Comparison of ENCODE assay signal across 8 cellular contexts in the genomic region with DNA sequence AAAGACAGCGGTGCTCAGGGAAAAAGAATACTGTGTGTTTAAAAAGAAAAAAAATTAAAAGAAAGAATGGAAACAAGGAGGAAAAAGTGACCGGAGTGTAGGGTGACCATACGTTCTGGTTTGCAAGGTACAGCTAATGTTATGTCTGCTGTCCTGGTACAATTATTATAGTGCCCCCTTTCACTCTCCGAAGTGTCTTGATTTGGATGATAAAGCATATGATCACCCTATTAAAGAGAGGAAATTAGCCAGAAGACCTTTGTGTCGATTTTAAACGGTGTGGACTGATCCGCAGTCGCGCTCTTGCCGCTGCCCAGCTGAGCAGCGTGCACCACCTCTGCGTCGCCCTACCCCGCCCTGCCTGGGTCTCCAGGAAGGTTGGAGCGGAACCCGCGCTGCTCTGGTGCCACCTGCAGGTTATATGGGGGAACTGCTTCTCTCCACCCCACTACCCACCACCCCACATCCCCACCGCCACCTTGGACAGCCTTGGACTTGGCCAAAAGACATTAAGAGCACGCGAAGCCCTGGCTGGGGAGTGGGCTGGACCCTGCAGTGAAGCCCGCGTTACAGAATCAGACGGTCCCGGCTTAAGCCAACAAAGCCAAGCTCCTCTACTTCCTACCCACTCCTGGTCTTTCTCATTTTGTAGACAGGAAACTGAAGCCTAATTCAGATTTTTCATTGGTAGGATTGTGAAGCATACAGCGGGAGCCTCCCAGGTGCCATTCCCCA. TPM values are rescaled to one million over a fixed set of nuclear protein-coding genes. Genes with fewer than 3 reads are reported as not detected.
DNase-seq lines count a peak whose midpoint lies in the region; ATAC-seq and TF ChIP-seq lines count a peak whose summit lies in the region.

No MANE protein-coding gene starts in this region.

- BruUV-seq in mammary epithelial cell (replicated peaks; lab: Mats Ljungman, UMichigan): no TSS peak

- H3K4me2 ChIP-seq in mammary epithelial cell (ENCODE audit: insufficient read depth, low read depth, low read length): peak overlapping the region; percentile 79

- H3K27me3 ChIP-seq in mammary epithelial cell (ENCODE audit: insufficient read depth, low read length): no peaks in the 10 kb centered on the region

- DNase-seq in GM10266 (ENCODE audit: extremely low spot score) (peak; percentile 84), NCI-H2196 (lab: John Stamatoyannopoulos, UW; ENCODE audit: unreplicated experiment) (peak; percentile 72), WTC11 (ENCODE audit: low spot score) (peak; percentile 91), mammary epithelial cell (peak; percentile 54), iris pigment epithelial cell (ENCODE audit: low read depth) (peak; percentile 50)
- DNase-seq in stimulated activated CD4-positive, alpha-beta T cell treated with anti-CD3 and anti-CD28 coated beads, Interleukin-15, amount 100 ng/mL, for 1 hour (ENCODE audit: low read depth in 1 of 2, low spot score in 1 of 2): peak; percentile 62 to 66

- H3K4me1 ChIP-seq in mammary epithelial cell (ENCODE audit: insufficient read depth, low read length): peaks cover 6% of the 10 kb centered on the region

- POLR2A ChIA-PET in WTC11 (lab: Charles Lee): no interaction called here

- peaks cover 59% of the 10 kb centered on the region for H3K27me3 Mint-ChIP-seq in WTC11 (ENCODE audit: low read depth)

- H3K36me3 Mint-ChIP-seq in WTC11: no peaks in the 10 kb centered on the region

- no peaks in the 10 kb centered on the region for H3K79me2 ChIP-seq in mammary epithelial cell (ENCODE audit: insufficient read depth, low read length)

- ATAC-seq in HG02943 (IDR thresholded peaks at IDR 0.05; ENCODE audit: low read depth, unreplicated experiment) (peak; percentile 87), WTC11 (peak; percentile 100), GM21447 (IDR thresholded peaks at IDR 0.05; ENCODE audit: unreplicated experiment) (no peak)

- H3K4me1 Mint-ChIP-seq in WTC11: peaks cover 13% of the 10 kb centered on the region

- peak overlapping the region; percentile 12 to 42 (median 19) for H3K4me3 ChIP-seq in mammary epithelial cell (replicated peaks in 1 of 3; ENCODE audit: insufficient read depth in 1 of 3, low read depth in 2 of 3, low read length in 3 of 3)

- no peak overlapping the region for H3K27ac Mint-ChIP-seq in WTC11

- peak; percentile 86 for TF ChIP-seq CTCF in GM10266 (IDR thresholded peaks at IDR 0.05; ENCODE audit: control insufficient read depth, insufficient read depth, low read depth, missing control alignments)
- peak; percentile 89 for TF ChIP-seq CTCF in WTC11 (IDR thresholded peaks at IDR 0.05)
- TF ChIP-seq CTCF in mammary epithelial cell (conservative IDR thresholded peaks at IDR 0.05 in 1 of 2, IDR thresholded peaks at IDR 0.05 in 1 of 2; ENCODE audit: extremely low read depth in 1 of 2, insufficient read depth in 1 of 2, low read depth in 1 of 2, low read length in 2 of 2): peak; percentile 35 to 85

- no peaks in the 10 kb centered on the region for H3K9me3 ChIP-seq in mammary epithelial cell (replicated peaks; ENCODE audit: insufficient read depth, low read length)

- H3K9ac ChIP-seq in mammary epithelial cell (ENCODE audit: insufficient read depth, low read length): no peak overlapping the region

- H4K20me1 ChIP-seq in mammary epithelial cell (ENCODE audit: insufficient read depth, low read length): no peaks in the 10 kb centered on the region

- no peaks in the 10 kb centered on the region for H3K36me3 ChIP-seq in mammary epithelial cell (ENCODE audit: insufficient read depth, low read length)

- H2AFZ ChIP-seq in mammary epithelial cell (ENCODE audit: low read depth, low read length): peak overlapping the region; percentile 88

- CTCF ChIA-PET in WTC11 (lab: Charles Lee): interaction anchor here (0.6 to 4.7 kb wide), 31 partner anchors 8 to 351 kb away, joined by 3 to 42 read pairs (median 5); a partner anchor contains a TSS
- CTCF ChIA-PET in mammary epithelial cell (lab: Charles Lee; ENCODE audit: low non-redundant PET): interaction anchor here (0.5 to 1.5 kb wide), 6 partner anchors 74 to 798 kb away, joined by 3 to 6 read pairs (median 4); a partner anchor contains a TSS

- peaks cover 5% of the 10 kb centered on the region; the same call in 1 of the 2 replicates for H3K9me3 Mint-ChIP-seq in WTC11

- dilution Hi-C loops in mammary epithelial cell (cut with HindIII; ENCODE audit: low sequenced_read_pairs): loop anchor here (5.0 to 10.0 kb wide), 2 partner anchors 225 to 267 kb away; a partner anchor contains a TSS

- intact Hi-C loops in mammary epithelial cell (cut with micrococcal nuclease): loop anchor here (1.0 to 5.0 kb wide), 4 partner anchors 74 to 435 kb away; a partner anchor contains a TSS

- 10% methylated on average over 12 of the region's 25 CpGs for WGBS in mammary epithelial cell (ENCODE audit: low coverage, missing lambda C conversion rate)

- H3K27ac ChIP-seq in mammary epithelial cell (ENCODE audit: insufficient read depth, low read depth, low read length): no peak overlapping the region

- peak overlapping the region; percentile 56 for H3K4me3 Mint-ChIP-seq in WTC11

- in situ Hi-C loops in mammary epithelial cell (cut with MboI; ENCODE audit: low sequenced_read_pairs in 2 of 2): loop anchor here in 1 of 2 donors (5.0 kb wide), 1 partner anchor 115 kb away; no protein-coding TSS in a partner anchor

TF ChIP-seq in WTC11, 78 proteins besides CTCF, POLR2A, EP300 and RAD21:
- TF ChIP-seq, protein P1, sequence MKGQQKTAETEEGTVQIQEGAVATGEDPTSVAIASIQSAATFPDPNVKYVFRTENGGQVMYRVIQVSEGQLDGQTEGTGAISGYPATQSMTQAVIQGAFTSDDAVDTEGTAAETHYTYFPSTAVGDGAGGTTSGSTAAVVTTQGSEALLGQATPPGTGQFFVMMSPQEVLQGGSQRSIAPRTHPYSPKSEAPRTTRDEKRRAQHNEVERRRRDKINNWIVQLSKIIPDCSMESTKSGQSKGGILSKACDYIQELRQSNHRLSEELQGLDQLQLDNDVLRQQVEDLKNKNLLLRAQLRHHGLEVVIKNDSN (CRISPR knock-in tag; IDR thresholded peaks at IDR 0.05): no peak
- TF ChIP-seq, protein P2, sequence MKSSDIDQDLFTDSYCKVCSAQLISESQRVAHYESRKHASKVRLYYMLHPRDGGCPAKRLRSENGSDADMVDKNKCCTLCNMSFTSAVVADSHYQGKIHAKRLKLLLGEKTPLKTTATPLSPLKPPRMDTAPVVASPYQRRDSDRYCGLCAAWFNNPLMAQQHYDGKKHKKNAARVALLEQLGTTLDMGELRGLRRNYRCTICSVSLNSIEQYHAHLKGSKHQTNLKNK (CRISPR knock-in tag; IDR thresholded peaks at IDR 0.05): no peak
- TF ChIP-seq SP1 (CRISPR knock-in tag; conservative IDR thresholded peaks at IDR 0.05) (no peak), KAT7 (CRISPR knock-in tag; IDR thresholded peaks at IDR 0.05; ENCODE audit: borderline replicate concordance) (no peak), ZNF121 (CRISPR knock-in tag; IDR thresholded peaks at IDR 0.05) (peak; percentile 52), HMGA2 (CRISPR knock-in tag; IDR thresholded peaks at IDR 0.05) (no peak), TEAD1 (CRISPR knock-in tag; IDR thresholded peaks at IDR 0.05) (peak; percentile 41; the same call in 1 of the 2 replicates)
- TF ChIP-seq, protein P3, sequence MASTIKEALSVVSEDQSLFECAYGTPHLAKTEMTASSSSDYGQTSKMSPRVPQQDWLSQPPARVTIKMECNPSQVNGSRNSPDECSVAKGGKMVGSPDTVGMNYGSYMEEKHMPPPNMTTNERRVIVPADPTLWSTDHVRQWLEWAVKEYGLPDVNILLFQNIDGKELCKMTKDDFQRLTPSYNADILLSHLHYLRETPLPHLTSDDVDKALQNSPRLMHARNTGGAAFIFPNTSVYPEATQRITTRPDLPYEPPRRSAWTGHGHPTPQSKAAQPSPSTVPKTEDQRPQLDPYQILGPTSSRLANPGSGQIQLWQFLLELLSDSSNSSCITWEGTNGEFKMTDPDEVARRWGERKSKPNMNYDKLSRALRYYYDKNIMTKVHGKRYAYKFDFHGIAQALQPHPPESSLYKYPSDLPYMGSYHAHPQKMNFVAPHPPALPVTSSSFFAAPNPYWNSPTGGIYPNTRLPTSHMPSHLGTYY (CRISPR knock-in tag; IDR thresholded peaks at IDR 0.05): no peak
- TF ChIP-seq, protein P4, sequence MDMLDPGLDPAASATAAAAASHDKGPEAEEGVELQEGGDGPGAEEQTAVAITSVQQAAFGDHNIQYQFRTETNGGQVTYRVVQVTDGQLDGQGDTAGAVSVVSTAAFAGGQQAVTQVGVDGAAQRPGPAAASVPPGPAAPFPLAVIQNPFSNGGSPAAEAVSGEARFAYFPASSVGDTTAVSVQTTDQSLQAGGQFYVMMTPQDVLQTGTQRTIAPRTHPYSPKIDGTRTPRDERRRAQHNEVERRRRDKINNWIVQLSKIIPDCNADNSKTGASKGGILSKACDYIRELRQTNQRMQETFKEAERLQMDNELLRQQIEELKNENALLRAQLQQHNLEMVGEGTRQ (CRISPR knock-in tag; IDR thresholded peaks at IDR 0.05): no peak
- TF ChIP-seq, protein P5, sequence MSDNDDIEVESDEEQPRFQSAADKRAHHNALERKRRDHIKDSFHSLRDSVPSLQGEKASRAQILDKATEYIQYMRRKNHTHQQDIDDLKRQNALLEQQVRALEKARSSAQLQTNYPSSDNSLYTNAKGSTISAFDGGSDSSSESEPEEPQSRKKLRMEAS (CRISPR knock-in tag; IDR thresholded peaks at IDR 0.05): peak; percentile 75

RNA-seq across cellular contexts. Expression of a gene that starts 41.2 kb away (rescaled TPM):
- 26.1 to 28.2 TPM (median 27.0 TPM) in 3 replicates for total RNA-seq in WTC11 (2021)
- 10 to 100 TPM; 47.9 to 57.2 TPM for total RNA-seq in mammary epithelial cell
- polyA plus RNA-seq in mammary epithelial cell: 21.5 TPM
- 22.1 TPM for polyA minus RNA-seq in mammary epithelial cell
